12 cellular contexts compared by ENCODE assay signal in genomic region chr12:122029620-122030426, GRCh38. TPM values are rescaled to one million over a fixed set of nuclear protein-coding genes. Genes with fewer than 3 reads are reported as not detected.
DNase-seq lines count a peak whose midpoint lies in the region; ATAC-seq, FAIRE-seq and TF ChIP-seq lines count a peak whose summit lies in the region.
"Had no signal": no experiment of that assay in that cellular context is flagged by ENCODE, and none has a peak within 500 bp of the region (broad histone marks: within the 10 kb centered on the region; RNA-seq: fewer than 3 reads in every experiment).

No MANE protein-coding gene starts in this region.

- H3K4me1 ChIP-seq in ascending aorta = peaks cover 0 to 6% of the 10 kb centered on the region in 2 donors

- no peak overlapping the region for H3K4me3 Mint-ChIP-seq in WTC11

- no peaks in the 10 kb centered on the region for H3K36me3 Mint-ChIP-seq in WTC11

- intact Hi-C loops in left cardiac atrium (cut with DNase I) = loop anchor here in 1 of 2 donors (5.0 kb wide), 1 partner anchor 113 kb away; the partner anchor contains the start of gene CFAP251
- intact Hi-C loops in sciatic nerve (cut with DNase I) = no loop called here
- intact Hi-C loops in ascending aorta (cut with DNase I) = no loop called here

- peaks cover 27% of the 10 kb centered on the region for H3K4me1 Mint-ChIP-seq in WTC11

- H3K27me3 Mint-ChIP-seq in WTC11 (ENCODE audit: low read depth) = no peaks in the 10 kb centered on the region

- peak; percentile 21 for FAIRE-seq in GM12892 (lab: Jason Lieb, UNC)

- H3K9me3 ChIP-seq in ascending aorta = no peaks in the 10 kb centered on the region

- no peaks in the 10 kb centered on the region for H3K36me3 ChIP-seq in ascending aorta

- no peak overlapping the region for H3K4me3 ChIP-seq in ascending aorta
- H3K4me3 ChIP-seq: skin epidermis had no signal

- ATAC-seq in WTC11 (no peak), left cardiac atrium (peak; percentile 51 to 63), sciatic nerve (peak; percentile 9), HG03354 (IDR thresholded peaks at IDR 0.05; ENCODE audit: poor library complexity, severe bottlenecking, unreplicated experiment) (no peak)

- no peak overlapping the region for H3K27ac ChIP-seq in ascending aorta

- DNase-seq in GM12892 (ENCODE audit: insufficient read length) (no peak), WTC11 (ENCODE audit: low spot score) (no peak), left cardiac atrium (no peak), sciatic nerve (ENCODE audit: low spot score) (no peak), NCI-H187 (lab: John Stamatoyannopoulos, UW) (no peak), AG20443 (ENCODE audit: low spot score) (no peak), ascending aorta (ENCODE audit: low spot score in 2 of 2) (no peak)
- DNase-seq: cerebellar nuclear complex, foreskin melanocyte, NCI-H1930 had no signal

- TF ChIP-seq CTCF in WTC11 (IDR thresholded peaks at IDR 0.05) = no peak
- TF ChIP-seq CTCF in ascending aorta (IDR thresholded peaks at IDR 0.05) = no peak

- no peaks in the 10 kb centered on the region for H3K9me3 Mint-ChIP-seq in WTC11

- POLR2A ChIA-PET in WTC11 (lab: Charles Lee) = no interaction called here

- peak overlapping the region; percentile 89; the same call in 1 of the 2 replicates for H3K27ac Mint-ChIP-seq in WTC11

- H3K27me3 ChIP-seq in ascending aorta = no peaks in the 10 kb centered on the region

- TF ChIP-seq POLR2A in GM12892 (IDR thresholded peaks at IDR 0.05; ENCODE audit: low read depth, low read length) = no peak

- CTCF ChIA-PET in WTC11 (lab: Charles Lee) = interaction anchor here (4.2 kb wide), 1 partner anchor 112 kb away, joined by 25 read pairs; the partner anchor contains the start of gene CFAP251

TF ChIP-seq in WTC11, 78 proteins besides CTCF, POLR2A, EP300 and RAD21:
- no peak for TF ChIP-seq CDX4 (CRISPR knock-in tag; IDR thresholded peaks at IDR 0.05; ENCODE audit: borderline replicate concordance)
- no peak for TF ChIP-seq MYBL2 (CRISPR knock-in tag; IDR thresholded peaks at IDR 0.05)
- TF ChIP-seq ZMAT4 (CRISPR knock-in tag; IDR thresholded peaks at IDR 0.05) = no peak
- TF ChIP-seq IRF2 (CRISPR knock-in tag; IDR thresholded peaks at IDR 0.05; ENCODE audit: borderline replicate concordance, low read depth) = no peak
- no peak for TF ChIP-seq ZNF281 (CRISPR knock-in tag; IDR thresholded peaks at IDR 0.05)
- TF ChIP-seq ZBTB43 (CRISPR knock-in tag; IDR thresholded peaks at IDR 0.05) = no peak
- no peak for TF ChIP-seq NFATC4 (CRISPR knock-in tag; IDR thresholded peaks at IDR 0.05)
- TF ChIP-seq NR2C2 (CRISPR knock-in tag; IDR thresholded peaks at IDR 0.05) = no peak
- TF ChIP-seq EMX1 (CRISPR knock-in tag; IDR thresholded peaks at IDR 0.05) = no peak
- no peak for TF ChIP-seq USF1 (CRISPR knock-in tag; IDR thresholded peaks at IDR 0.05)
- TF ChIP-seq GABPB1 (CRISPR knock-in tag; IDR thresholded peaks at IDR 0.05) = no peak
- TF ChIP-seq ZNF138 (CRISPR knock-in tag; conservative IDR thresholded peaks at IDR 0.05) = no peak

RNA-seq across cellular contexts. Expression of gene BCL7A, which starts 8.1 kb away (rescaled TPM):
- polyA plus RNA-seq in GM12892 (2012; ENCODE audit: missing spikeins) = 6.7 TPM
- total RNA-seq in WTC11 (2021) (14.6 to 19.7 TPM (median 15.8 TPM) in 3 replicates), left cardiac atrium (10 to 100 TPM in 1 of 2 donors, 1 to 10 TPM in 1; 9.8 to 11.3 TPM), sciatic nerve (5.8 TPM), ascending aorta (3.2 TPM)

RNA-seq across cellular contexts. Expression of gene MLXIP, which starts 48.7 kb away (rescaled TPM):
- polyA plus RNA-seq in GM12892 (2012; ENCODE audit: missing spikeins) = 4.2 TPM
- total RNA-seq in WTC11 (2021) = 40.5 to 49.4 TPM (median 44.4 TPM) in 3 replicates
- 10 to 100 TPM; 30.8 to 31.3 TPM for total RNA-seq in left cardiac atrium
- total RNA-seq in sciatic nerve = 44.2 TPM
- total RNA-seq in ascending aorta = 62.3 TPM

Comparison
In these comparisons a context has a peak if more than half of its experiments do, and no peak if none do; other contexts are left out.
1. ATAC-seq: peak in left cardiac atrium (2 of 2) and sciatic nerve (single experiment); none in WTC11 (single experiment) and HG03354 (single experiment).